In genomic region chr1:231232870-231233734, GRCh38 we compare ENCODE assay signal across 16 cellular contexts. TPM values are rescaled to one million over a fixed set of nuclear protein-coding genes. Genes with fewer than 3 reads are reported as not detected.
A peak's percentile ranks its signal among the peaks of the same experiment; 100 is the strongest.
DNase-seq lines count a peak whose midpoint lies in the region; ATAC-seq and TF ChIP-seq lines count a peak whose summit lies in the region.
"Had no signal": no experiment of that assay in that cellular context is flagged by ENCODE, and none has a peak within 500 bp of the region (broad histone marks: within the 10 kb centered on the region; RNA-seq: fewer than 3 reads in every experiment).

No MANE protein-coding gene starts in this region.

- no peak overlapping the region for H2AFZ ChIP-seq in MM.1S (ENCODE audit: low read length)

- no peaks in the 10 kb centered on the region for H3K27me3 ChIP-seq in Peyer's patch
- H3K27me3 ChIP-seq in MM.1S (replicated peaks; ENCODE audit: insufficient read depth, low read length) = no peaks in the 10 kb centered on the region
- H3K27me3 ChIP-seq: esophagus muscularis mucosa had no signal

- H3K4me2 ChIP-seq in MM.1S (ENCODE audit: low read depth, low read length) = no peak overlapping the region

- H3K9me3 ChIP-seq in Peyer's patch (no peaks in the 10 kb centered on the region), MM.1S (replicated peaks; ENCODE audit: insufficient read depth, low read length) (no peaks in the 10 kb centered on the region)
- H3K9me3 ChIP-seq: esophagus muscularis mucosa had no signal

- H3K4me1 ChIP-seq in Peyer's patch (peaks cover 0 to 42% (median 0%) of the 10 kb centered on the region in 4 donors), MM.1S (ENCODE audit: low read length) (no peaks in the 10 kb centered on the region)

- TF ChIP-seq POLR2A in Peyer's patch (IDR thresholded peaks at IDR 0.05) = no peak

- H3K79me2 ChIP-seq in MM.1S (ENCODE audit: low read length) = 0 out of 2 replicates have a peak, but pooled peaks cover 3% of the 10 kb centered on the region

- TF ChIP-seq CTCF in Peyer's patch (IDR thresholded peaks at IDR 0.05) (no peak), MM.1S (IDR thresholded peaks at IDR 0.05; ENCODE audit: low read length) (no peak)

- peaks cover 0 to 23% (median 0%) of the 10 kb centered on the region in 3 donors for H3K36me3 ChIP-seq in Peyer's patch
- H3K36me3 ChIP-seq in MM.1S (replicated peaks; ENCODE audit: insufficient read depth, low read length) = peaks cover under 1% of the 10 kb centered on the region; the same call in 1 of the 2 replicates

- H3K9ac ChIP-seq in MM.1S (ENCODE audit: low read length) = no peak overlapping the region

- H3F3A ChIP-seq in MM.1S (ENCODE audit: insufficient read depth, low read length) = no peaks in the 10 kb centered on the region

- H3K9me2 ChIP-seq in MM.1S (replicated peaks; ENCODE audit: insufficient read depth, low read length) = no peaks in the 10 kb centered on the region

- H3K4me3 ChIP-seq in Peyer's patch (peak overlapping the region in 2 of 4 donors; percentile 22 to 35), MM.1S (ENCODE audit: low read length) (no peak overlapping the region)
- H3K4me3 ChIP-seq: esophagus muscularis mucosa had no signal

- DNase-seq in Peyer's patch (peak in 2 of 3 donors; percentile 40 to 53), renal cortical epithelial cell (ENCODE audit: low read depth) (peak; percentile 25), cerebellum (ENCODE audit: low spot score) (no peak), MM.1S (no peak), NCI-H1105 (lab: John Stamatoyannopoulos, UW) (no peak), hepatic stellate cell (ENCODE audit: low spot score) (no peak)
- DNase-seq: activated CD8-positive, alpha-beta memory T cell treated with anti-CD3 and anti-CD28 coated beads, Interleukin-2, amount 50 U/mL, for 4 hours; cerebellar nuclear complex; NCI-H1436; NCI-H774; posterior cingulate gyrus; SHP77; stimulated activated naive CD4-positive, alpha-beta T cell had no signal

- H3K27ac ChIP-seq in Peyer's patch = peak overlapping the region in 2 of 4 donors; percentile 76 to 78
- no peak overlapping the region for H3K27ac ChIP-seq in MM.1S (ENCODE audit: low read length)
- H3K27ac ChIP-seq: esophagus muscularis mucosa had no signal

- no peaks in the 10 kb centered on the region for H4K20me1 ChIP-seq in MM.1S (ENCODE audit: insufficient read depth, low read length)

- ATAC-seq in GM18907 (IDR thresholded peaks at IDR 0.05; ENCODE audit: unreplicated experiment) (peak; percentile 79), HG02610 (IDR thresholded peaks at IDR 0.05; ENCODE audit: unreplicated experiment) (peak; percentile 54)

RNA-seq across cellular contexts. Expression of gene GNPAT, which starts 7.9 kb away (rescaled TPM):
- total RNA-seq in Peyer's patch = 10 to 100 TPM; 31.0 to 61.9 (median 45.6) TPM
- 51.7 and 60.3 TPM in 2 replicates for total RNA-seq in renal cortical epithelial cell
- 43.5 TPM for total RNA-seq in cerebellum

Comparison
In these comparisons a context has a peak if more than half of its experiments do, and no peak if none do; other contexts are left out.
1. DNase-seq: peak in Peyer's patch (2 of 3) and renal cortical epithelial cell (single experiment); none in cerebellum (single experiment), MM.1S (single experiment), NCI-H1105 (single experiment) and hepatic stellate cell (single experiment).